In genomic region chr4:145101091-145101490, GRCh38 we compare ENCODE assay signal across 1 cellular context.
TF ChIP-seq lines count a peak whose summit lies in the region.

No MANE protein-coding gene starts in this region.

TF ChIP-seq in GM12891, 5 proteins besides CTCF, POLR2A, EP300 and RAD21:
- TF ChIP-seq POU2F2 (IDR thresholded peaks at IDR 0.05; ENCODE audit: low read depth, low read length) (no peak), PAX5 (IDR thresholded peaks at IDR 0.05; ENCODE audit: insufficient read depth, low read length, severe bottlenecking) (no peak), SPI1 (IDR thresholded peaks at IDR 0.05; ENCODE audit: low read depth, low read length) (no peak), POLR2AphosphoS5 (IDR thresholded peaks at IDR 0.05; ENCODE audit: low read depth, low read length) (no peak), TAF1 (IDR thresholded peaks at IDR 0.05; ENCODE audit: low read depth, low read length) (no peak)
